In the genomic region with DNA sequence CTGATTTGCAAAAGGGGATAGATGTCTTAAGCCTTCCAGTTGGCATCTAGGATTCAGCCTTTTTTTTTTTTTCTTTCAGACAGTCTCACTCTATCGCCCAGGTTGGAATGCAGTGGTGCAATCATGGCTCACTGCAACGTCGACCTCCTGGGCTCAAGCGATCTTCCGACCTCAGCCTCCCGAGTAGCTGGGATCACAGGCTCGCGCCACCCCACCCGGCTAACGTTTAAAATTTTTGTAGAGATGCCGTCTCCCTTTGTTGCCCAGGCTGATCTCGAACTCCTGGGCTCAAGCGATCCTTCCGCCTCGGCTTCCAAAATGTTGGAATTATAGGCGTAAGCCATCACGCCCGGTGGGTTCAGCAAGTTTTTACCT, we compare ENCODE assay signal across 11 cellular contexts. TPM values are rescaled to one million over a fixed set of nuclear protein-coding genes. Genes with fewer than 3 reads are reported as not detected.
DNase-seq lines count a peak whose midpoint lies in the region; ATAC-seq and TF ChIP-seq lines count a peak whose summit lies in the region.
"Had no signal": no experiment of that assay in that cellular context is flagged by ENCODE, and none has a peak within 500 bp of the region (broad histone marks: within the 10 kb centered on the region; RNA-seq: fewer than 3 reads in every experiment).

No MANE protein-coding gene starts in this region.

- no peaks in the 10 kb centered on the region for H4K20me1 ChIP-seq in SU-DHL-6 (ENCODE audit: low read depth, low read length)

- no peak overlapping the region for H3K56ac ChIP-seq in mesendoderm (ENCODE audit: low read length)

- peaks cover 1% of the 10 kb centered on the region for H3K36me3 Mint-ChIP-seq in type B pancreatic cell

- no peak for ATAC-seq in heart right ventricle
- ATAC-seq in Right ventricle myocardium inferior, result no peak
- no peak for ATAC-seq in GM19324 (IDR thresholded peaks at IDR 0.05; ENCODE audit: low FRiP score, unreplicated experiment)

- H3K79me2 ChIP-seq in SU-DHL-6 (ENCODE audit: insufficient read depth, low read length) (peaks cover 59% of the 10 kb centered on the region), mesendoderm (ENCODE audit: control insufficient read depth, insufficient read depth, low read length) (peaks cover 12% of the 10 kb centered on the region)

- H3K4me3 Mint-ChIP-seq in type B pancreatic cell, result peak overlapping the region; percentile 53

- H3K4me3 ChIP-seq in heart right ventricle (peak overlapping the region in 6 of 10 donors; percentile 65 to 97 (median 94)), SU-DHL-6 (ENCODE audit: insufficient read depth, low read length, poor library complexity, severe bottlenecking) (no peak overlapping the region), mesendoderm (ENCODE audit: low read length) (no peak overlapping the region)

- TF ChIP-seq CTCF in heart right ventricle (IDR thresholded peaks at IDR 0.05) (no peak), SU-DHL-6 (IDR thresholded peaks at IDR 0.05; ENCODE audit: insufficient read depth, low read length, poor library complexity, severe bottlenecking) (no peak), type B pancreatic cell (conservative IDR thresholded peaks at IDR 0.05) (no peak)

- H3K4me1 Mint-ChIP-seq in type B pancreatic cell (ENCODE audit: unreplicated experiment), result peaks cover 36% of the 10 kb centered on the region

- H2BK120ac ChIP-seq in mesendoderm (ENCODE audit: low read depth, low read length), result no peak overlapping the region

- H3K4me1 ChIP-seq in heart right ventricle (peaks cover 0 to 56% (median 27%) of the 10 kb centered on the region in 9 donors), mesendoderm (ENCODE audit: control insufficient read depth, low read depth, low read length) (peaks cover 15% of the 10 kb centered on the region)
- H3K4me1 ChIP-seq: right lobe of liver had no signal

- peaks cover 0 to 12% (median 3%) of the 10 kb centered on the region in 9 donors for H3K36me3 ChIP-seq in heart right ventricle
- 0 out of 2 replicates have a peak, but pooled peaks cover 5% of the 10 kb centered on the region for H3K36me3 ChIP-seq in SU-DHL-6 (ENCODE audit: low read length)
- no peaks in the 10 kb centered on the region for H3K36me3 ChIP-seq in mesendoderm (ENCODE audit: control insufficient read depth, insufficient read depth, low read length)
- H3K36me3 ChIP-seq: right lobe of liver had no signal

- H2BK5ac ChIP-seq in mesendoderm (ENCODE audit: low read length), result no peak overlapping the region

- no peak overlapping the region for H2BK15ac ChIP-seq in mesendoderm (replicated peaks; ENCODE audit: low read depth)

- H3K9me3 Mint-ChIP-seq in type B pancreatic cell, result no peaks in the 10 kb centered on the region
- H3K9me3 Mint-ChIP-seq: memory B cell had no signal

- intact Hi-C loops in heart right ventricle (cut with DNase I), result loop anchor here in 2 of 10 donors (2.0 kb wide), 1 partner anchor 32 kb away; a partner anchor contains a TSS
- intact Hi-C loops in Right ventricle myocardium inferior (cut with DNase I), result loop anchor here (1.0 to 10.0 kb wide), 3 partner anchors 32 to 718 kb away; a partner anchor contains a TSS

- H3K4me2 ChIP-seq in SU-DHL-6 (ENCODE audit: low read depth, low read length, poor library complexity, severe bottlenecking), result peak overlapping the region; percentile 38
- no peak overlapping the region for H3K4me2 ChIP-seq in mesendoderm (ENCODE audit: low read length)

- H3F3A ChIP-seq in SU-DHL-6 (ENCODE audit: insufficient read depth), result peaks cover 10% of the 10 kb centered on the region

- no peak overlapping the region for H2AK5ac ChIP-seq in mesendoderm (ENCODE audit: low read length)

- H3K23ac ChIP-seq in mesendoderm (ENCODE audit: low read length), result no peak overlapping the region

- DNase-seq in heart right ventricle, result peak; percentile 18 to 19
- no peak for DNase-seq in Right ventricle myocardium inferior (ENCODE audit: missing footprints)
- DNase-seq in mesendoderm, result peak; percentile 19
- no peak for DNase-seq in type B pancreatic cell (ENCODE audit: extremely low spot score, unreplicated experiment)
- DNase-seq in NCI-H2171 treated with DMSO at 0.1 percent for 48 hours (lab: John Stamatoyannopoulos, UW), result no peak
- no peak for DNase-seq in SKM-1 treated with dmso at 0.1 percent for 144 hours (lab: John Stamatoyannopoulos, UW; ENCODE audit: unreplicated experiment)

- H4K5ac ChIP-seq in mesendoderm (ENCODE audit: low read length), result no peak overlapping the region

- H3K27me3 Mint-ChIP-seq in type B pancreatic cell, result no peaks in the 10 kb centered on the region
- H3K27me3 Mint-ChIP-seq: memory B cell had no signal

- H2AFZ ChIP-seq in SU-DHL-6 (ENCODE audit: low read depth, low read length, severe bottlenecking), result peak overlapping the region; percentile 89

- peak overlapping the region; percentile 54 for H3K18ac ChIP-seq in mesendoderm (ENCODE audit: low read length)

- H3K9ac ChIP-seq in SU-DHL-6 (ENCODE audit: low read length) (no peak overlapping the region), mesendoderm (ENCODE audit: low read length) (no peak overlapping the region)

- peaks cover 9% of the 10 kb centered on the region for H3K79me1 ChIP-seq in mesendoderm (ENCODE audit: low read length)

- H4K8ac ChIP-seq in mesendoderm (ENCODE audit: low read depth, low read length), result no peak overlapping the region

- peak overlapping the region; percentile 93 for H3K27ac Mint-ChIP-seq in type B pancreatic cell

- WGBS in heart right ventricle, 2 donors, result 69 to 72% methylated on average over 18 of the region's 18 CpGs
- no CpG with 5 or more reads among the region's 18 CpGs for WGBS in mesendoderm (ENCODE audit: extremely low coverage, insufficient coverage, low lambda C conversion rate)

- H3K4ac ChIP-seq in mesendoderm (ENCODE audit: low read depth, low read length), result no peak overlapping the region

- H3K27ac ChIP-seq in heart right ventricle (peak overlapping the region in 3 of 10 donors; percentile 17 to 67 (median 18)), SU-DHL-6 (ENCODE audit: low read depth, low read length) (peak overlapping the region; percentile 45; the same call in 1 of the 2 replicates), mesendoderm (ENCODE audit: low read depth, low read length) (no peak overlapping the region)

- H3K27me3 ChIP-seq in heart right ventricle, result no peaks in the 10 kb centered on the region
- H3K27me3 ChIP-seq in SU-DHL-6 (ENCODE audit: low read length), result no peaks in the 10 kb centered on the region
- H3K27me3 ChIP-seq in mesendoderm (ENCODE audit: insufficient read depth, low read length, poor library complexity), result no peaks in the 10 kb centered on the region
- H3K27me3 ChIP-seq: right lobe of liver, vagina had no signal

- H3K9me3 ChIP-seq in heart right ventricle (no peaks in the 10 kb centered on the region), SU-DHL-6 (ENCODE audit: insufficient read depth, low read length) (no peaks in the 10 kb centered on the region)
- H3K9me3 ChIP-seq: right lobe of liver, vagina had no signal

- H3K9me2 ChIP-seq in SU-DHL-6 (replicated peaks; ENCODE audit: insufficient read depth, low read length), result no peaks in the 10 kb centered on the region

RNA-seq across cellular contexts. Expression of a gene that starts 0.6 kb away (rescaled TPM):
- total RNA-seq in heart right ventricle (1 to 10 TPM; 6.2 to 8.8 (median 7.9) TPM), Right ventricle myocardium inferior (8.5 TPM), type B pancreatic cell (ENCODE audit: low replicate concordance) (14.7 and 29.1 TPM in 2 replicates)
- 1 to 10 TPM; 2.4 to 4.3 TPM for polyA plus RNA-seq in heart right ventricle
- polyA plus RNA-seq in mesendoderm (2013, experiment 1 of 2), result 10.1 TPM
- 9.8 TPM for polyA plus RNA-seq in mesendoderm (2013, experiment 2 of 2)

RNA-seq across cellular contexts. Expression of a gene that starts 1.3 kb away (rescaled TPM):
- total RNA-seq in heart right ventricle (100 to 1,000 TPM in 7 of 10 donors, 10 to 100 TPM in 3; 82.6 to 128 (median 113) TPM), Right ventricle myocardium inferior (110 TPM), type B pancreatic cell (ENCODE audit: low replicate concordance) (66.7 and 90.0 TPM in 2 replicates)
- polyA plus RNA-seq in heart right ventricle, result 10 to 100 TPM; 31.9 to 62.3 TPM
- 39.6 TPM for polyA plus RNA-seq in mesendoderm (2013, experiment 1 of 2)
- 38.9 TPM for polyA plus RNA-seq in mesendoderm (2013, experiment 2 of 2)

RNA-seq across cellular contexts. Expression of a gene that starts 32.3 kb away (rescaled TPM):
- 10 to 100 TPM; 24.0 to 35.1 (median 32.0) TPM for total RNA-seq in heart right ventricle
- polyA plus RNA-seq in heart right ventricle, result 10 to 100 TPM; 15.0 to 25.8 TPM
- 24.6 TPM for total RNA-seq in Right ventricle myocardium inferior
- 29.5 TPM for polyA plus RNA-seq in mesendoderm (2013, experiment 1 of 2)
- polyA plus RNA-seq in mesendoderm (2013, experiment 2 of 2), result 30.1 TPM
- total RNA-seq in type B pancreatic cell (ENCODE audit: low replicate concordance), result 59.1 and 62.0 TPM in 2 replicates

Comparison
In these comparisons a context has a peak if more than half of its experiments do, and no peak if none do; other contexts are left out.
1. DNase-seq: peak in heart right ventricle (2 of 2) and mesendoderm (single experiment); none in Right ventricle myocardium inferior (single experiment), type B pancreatic cell (single experiment), NCI-H2171 treated with DMSO at 0.1 percent for 48 hours (single experiment) and SKM-1 treated with dmso at 0.1 percent for 144 hours (single experiment).
2. H3K4me3 ChIP-seq: peak in heart right ventricle (6 of 10); none in SU-DHL-6 (single experiment) and mesendoderm (single experiment).